Comparison of ENCODE assay signal across 17 cellular contexts in genomic region chrX:153592966-153593688, GRCh38. TPM values are rescaled to one million over a fixed set of nuclear protein-coding genes. Genes with fewer than 3 reads are reported as not detected.
A peak's percentile ranks its signal among the peaks of the same experiment; 100 is the strongest.
DNase-seq lines count a peak whose midpoint lies in the region; TF ChIP-seq lines count a peak whose summit lies in the region.
"Had no signal": no experiment of that assay in that cellular context is flagged by ENCODE, and none has a peak within 500 bp of the region (broad histone marks: within the 10 kb centered on the region; RNA-seq: fewer than 3 reads in every experiment).

No MANE protein-coding gene starts in this region.

- intact Hi-C loops in adrenal gland (cut with DNase I) = no loop called here
- intact Hi-C loops in spleen (cut with DNase I; ENCODE audit: low total_unique reads) = no loop called here

- DNase-seq in NCI-H1105 treated with DMSO at 0.1 percent for 48 hours (lab: John Stamatoyannopoulos, UW) (peak; percentile 17), NCI-H1105 (lab: John Stamatoyannopoulos, UW) (no peak), adrenal gland (peak in 6 of 7 donors; percentile 14 to 86 (median 52)), hippocampal formation (lab: John Stamatoyannopoulos, UW) (peak; percentile 4 to 24), spleen (peak; percentile 67), NCI-H2227 (lab: John Stamatoyannopoulos, UW; ENCODE audit: unreplicated experiment) (no peak), cortex of kidney (lab: John Stamatoyannopoulos, UW) (no peak), KG1 (lab: John Stamatoyannopoulos, UW) (no peak)
- DNase-seq: CD4-positive, alpha-beta memory T cell; foreskin keratinocyte; HFFc6; NCI-H2107; stimulated activated CD4-positive, alpha-beta T cell treated with anti-CD3 and anti-CD28 coated beads, Interleukin-1b, Interleukin-23, amount 100 ng/mL, for 48 hours; stimulated activated CD8-positive, alpha-beta memory T cell treated with anti-CD3 and anti-CD28 coated beads, Interleukin-4, amount 100 ng/mL, for 48 hours had no signal

- 74 to 95% (median 75%) methylated on average over 4 to 12 of the region's 12 CpGs for WGBS in adrenal gland, 4 donors
- 84 to 93% (median 85%) methylated on average over 6 to 12 of the region's 12 CpGs for WGBS in spleen, 5 donors

- H3K36me3 ChIP-seq in adrenal gland (replicated peaks in 1 of 2) (peaks cover 0 to 22% of the 10 kb centered on the region in 2 donors), spleen (peaks cover 0 to 78% (median 41%) of the 10 kb centered on the region in 6 donors)
- H3K36me3 ChIP-seq: prostate gland had no signal

- H3K4me3 ChIP-seq in adrenal gland (no peak overlapping the region), spleen (no peak overlapping the region)
- H3K4me3 ChIP-seq: prostate gland, SK-N-MC had no signal

- H3K9me3 ChIP-seq in adrenal gland (replicated peaks in 1 of 3) (no peaks in the 10 kb centered on the region), spleen (no peaks in the 10 kb centered on the region)
- H3K9me3 ChIP-seq: prostate gland had no signal

- H3K27me3 ChIP-seq in adrenal gland (no peaks in the 10 kb centered on the region), spleen (replicated peaks in 1 of 7) (no peaks in the 10 kb centered on the region)
- H3K27me3 ChIP-seq: foreskin keratinocyte had no signal

- H3K4me1 ChIP-seq in adrenal gland (replicated peaks in 1 of 2) (no peaks in the 10 kb centered on the region), spleen (peaks cover 0 to 43% (median 20%) of the 10 kb centered on the region in 6 donors)
- H3K4me1 ChIP-seq: foreskin keratinocyte, prostate gland had no signal

- no peak overlapping the region for H3K27ac ChIP-seq in adrenal gland
- H3K27ac ChIP-seq in spleen = no peak overlapping the region
- H3K27ac ChIP-seq: 22Rv1, foreskin keratinocyte, prostate gland, SK-N-MC had no signal

- TF ChIP-seq POLR2A in adrenal gland (IDR thresholded peaks at IDR 0.05) (no peak), spleen (IDR thresholded peaks at IDR 0.05) (no peak)

- no peak for TF ChIP-seq CTCF in adrenal gland (IDR thresholded peaks at IDR 0.05)
- no peak for TF ChIP-seq CTCF in spleen (IDR thresholded peaks at IDR 0.05 in 8 of 11, conservative IDR thresholded peaks at IDR 0.05 in 3 of 11)

RNA-seq across cellular contexts. Expression of gene CCNQ, which starts 5.8 kb away (rescaled TPM):
- total RNA-seq in adrenal gland = 10 to 100 TPM; 13.2 to 36.7 (median 21.4) TPM
- 10 to 100 TPM; 18.7 to 48.5 (median 38.1) TPM for polyA plus RNA-seq in adrenal gland
- total RNA-seq in spleen = 10 to 100 TPM; 17.5 to 32.0 (median 21.7) TPM
- 10 to 100 TPM; 58.6 to 67.3 (median 59.6) TPM for polyA plus RNA-seq in spleen

RNA-seq across cellular contexts. Expression of gene DUSP9, which starts 53.9 kb away (rescaled TPM):
- total RNA-seq in adrenal gland = under 1 TPM in 5 of 8 donors, not detected in 3; 0.11 to 0.28 (median 0.23) TPM
- not detected for polyA plus RNA-seq in adrenal gland
- under 1 TPM in 1 of 7 donors, not detected in 6; 0.17 TPM for total RNA-seq in spleen
- polyA plus RNA-seq in spleen = under 1 TPM in 1 of 3 donors, not detected in 2; 0.09 TPM
- total RNA-seq: CD4-positive, alpha-beta memory T cell; HFFc6 had no signal
- polyA plus RNA-seq: CD4-positive, alpha-beta memory T cell had no signal

Comparison
In these comparisons a context has a peak if more than half of its experiments do, and no peak if none do; other contexts are left out.
1. DNase-seq: peak in NCI-H1105 treated with DMSO at 0.1 percent for 48 hours (single experiment), adrenal gland (6 of 7), hippocampal formation (2 of 2) and spleen (single experiment); none in NCI-H1105 (single experiment), NCI-H2227 (single experiment), cortex of kidney (single experiment) and KG1 (single experiment).